Comparison of ENCODE assay signal across 26 cellular contexts in genomic region chr14:31898835-31899528, GRCh38.
DNase-seq lines count a peak whose midpoint lies in the region; ATAC-seq, FAIRE-seq and TF ChIP-seq lines count a peak whose summit lies in the region.
"Had no signal": no experiment of that assay in that cellular context is flagged by ENCODE, and none has a peak within 500 bp of the region (broad histone marks: within the 10 kb centered on the region; RNA-seq: fewer than 3 reads in every experiment).

No MANE protein-coding gene starts in this region.

- no peak for TF ChIP-seq POLR2A in K562 (conservative IDR thresholded peaks at IDR 0.05)
- TF ChIP-seq POLR2A in Peyer's patch (IDR thresholded peaks at IDR 0.05), result no peak

- CTCF ChIA-PET in K562 (lab: Yijun Ruan, JAX; ENCODE audit: low intra/inter-chr PET ratio), result no interaction called here

- ATAC-seq in K562, result no peak
- ATAC-seq in mucosa of descending colon, result peak; percentile 64
- no peak for ATAC-seq in GM21529 (IDR thresholded peaks at IDR 0.05; ENCODE audit: unreplicated experiment)
- ATAC-seq: stimulated activated effector memory CD8-positive, alpha-beta T cell treated with anti-CD3 and anti-CD28 coated beads, Interleukin-12 subunit alpha, Interleukin-12 subunit beta, amount 100 ng/mL, for 72 hours had no signal

- no TSS peak for BruUV-seq in K562 (replicated peaks; lab: Mats Ljungman, UMichigan)

- TF ChIP-seq CTCF in DOHH2 (IDR thresholded peaks at IDR 0.05; ENCODE audit: low read depth, low read length, poor library complexity, severe bottlenecking), result no peak
- no peak for TF ChIP-seq CTCF in K562 (IDR thresholded peaks at IDR 0.05 in 2 of 3, conservative IDR thresholded peaks at IDR 0.05 in 1 of 3; ENCODE audit: insufficient read depth in 2 of 3, low read depth in 1 of 3, low read length in 3 of 3)
- TF ChIP-seq CTCF in mucosa of descending colon (IDR thresholded peaks at IDR 0.05), result no peak
- no peak for TF ChIP-seq CTCF in Peyer's patch (IDR thresholded peaks at IDR 0.05)

- no peak overlapping the region for H2AFZ ChIP-seq in K562 (ENCODE audit: low read depth, low read length)

- no peaks in the 10 kb centered on the region for H3F3A ChIP-seq in DOHH2 (ENCODE audit: control insufficient read depth, insufficient read depth)

- H3K9me3 ChIP-seq in DOHH2 (ENCODE audit: control insufficient read depth, insufficient read depth, low read length), result no peaks in the 10 kb centered on the region
- H3K9me3 ChIP-seq in K562 (replicated peaks; ENCODE audit: control insufficient read depth, insufficient read depth, low read depth, low read length), result no peaks in the 10 kb centered on the region
- H3K9me3 ChIP-seq in mucosa of descending colon, result no peaks in the 10 kb centered on the region
- no peaks in the 10 kb centered on the region for H3K9me3 ChIP-seq in Peyer's patch
- H3K9me3 ChIP-seq: right lobe of liver, SJCRH30, tibial artery had no signal

- no peaks in the 10 kb centered on the region for H3K9me2 ChIP-seq in DOHH2 (replicated peaks; ENCODE audit: control insufficient read depth, low read length)

- H3K36me3 ChIP-seq in DOHH2 (ENCODE audit: control insufficient read depth, low read length) (no peaks in the 10 kb centered on the region), K562 (ENCODE audit: control insufficient read depth, insufficient read depth, low read length) (no peaks in the 10 kb centered on the region), mucosa of descending colon (ENCODE audit: low read depth) (no peaks in the 10 kb centered on the region), Peyer's patch (no peaks in the 10 kb centered on the region)
- H3K36me3 ChIP-seq: right lobe of liver, SJCRH30, tibial artery had no signal

- H3K4me3 ChIP-seq in DOHH2 (ENCODE audit: low read length), result no peak overlapping the region; the same call in 1 of the 2 replicates
- no peak overlapping the region for H3K4me3 ChIP-seq in K562
- H3K4me3 ChIP-seq in mucosa of descending colon, result no peak overlapping the region
- H3K4me3 ChIP-seq in Peyer's patch, result no peak overlapping the region
- H3K4me3 ChIP-seq: right lobe of liver, SJCRH30, tibial artery had no signal

- peak overlapping the region in 2 of 3 donors; percentile 11 to 60 for H3K27ac Mint-ChIP-seq in IgD-negative memory B cell
- H3K27ac Mint-ChIP-seq: brain; H9; stimulated activated effector memory CD8-positive, alpha-beta T cell treated with anti-CD3 and anti-CD28 coated beads, Interleukin-12 subunit alpha, Interleukin-12 subunit beta, amount 100 ng/mL, for 72 hours; T-helper 1 cell treated with Interleukin-12 subunit alpha and Interleukin-12 subunit beta and Interleukin-4 antibody, amounts not matched to agents 30 μg/mL and 1 μg/mL, for 36 hours had no signal

- H3K4me2 ChIP-seq in DOHH2 (ENCODE audit: low read length), result peak overlapping the region; percentile 16; the same call in 1 of the 2 replicates
- no peak overlapping the region for H3K4me2 ChIP-seq in K562 (ENCODE audit: insufficient read depth, low read length)

- H3K4me1 Mint-ChIP-seq in IgD-negative memory B cell, result peaks cover 8 to 19% (median 12%) of the 10 kb centered on the region in 3 donors
- H3K4me1 Mint-ChIP-seq: CD4-positive, CD25-positive, alpha-beta regulatory T cell; stimulated activated effector memory CD8-positive, alpha-beta T cell treated with anti-CD3 and anti-CD28 coated beads, Interleukin-12 subunit alpha, Interleukin-12 subunit beta, amount 100 ng/mL, for 72 hours had no signal

- no peaks in the 10 kb centered on the region for H3K9me3 Mint-ChIP-seq in IgD-negative memory B cell
- H3K9me3 Mint-ChIP-seq: brain; CD4-positive, CD25-positive, alpha-beta regulatory T cell; H9; stimulated activated effector memory CD8-positive, alpha-beta T cell treated with anti-CD3 and anti-CD28 coated beads, Interleukin-12 subunit alpha, Interleukin-12 subunit beta, amount 100 ng/mL, for 72 hours; T-helper 1 cell treated with Interleukin-12 subunit alpha and Interleukin-12 subunit beta and Interleukin-4 antibody, amounts not matched to agents 30 μg/mL and 1 μg/mL, for 36 hours had no signal

- TF ChIP-seq RAD21 in K562 (CRISPR knock-in tag; conservative IDR thresholded peaks at IDR 0.05 in 1 of 2, IDR thresholded peaks at IDR 0.05 in 1 of 2), result no peak

- H3K4me1 ChIP-seq in DOHH2 (ENCODE audit: control insufficient read depth, low read length), result peaks cover 8% of the 10 kb centered on the region
- H3K4me1 ChIP-seq in K562 (replicated peaks in 1 of 2; ENCODE audit: control insufficient read depth in 2 of 2, insufficient read depth in 2 of 2, low read length in 2 of 2), result peaks cover 4 to 36% of the 10 kb centered on the region in 2 experiments; a peak in 4 of 5 replicates
- H3K4me1 ChIP-seq in mucosa of descending colon (ENCODE audit: low read depth), result no peaks in the 10 kb centered on the region
- H3K4me1 ChIP-seq in Peyer's patch, result no peaks in the 10 kb centered on the region
- H3K4me1 ChIP-seq: right lobe of liver, SJCRH30, tibial artery had no signal

- H3K9me1 ChIP-seq in K562 (ENCODE audit: control insufficient read depth, insufficient read depth, low read length), result no peaks in the 10 kb centered on the region

- no peaks in the 10 kb centered on the region for H3K27me3 ChIP-seq in DOHH2 (ENCODE audit: control insufficient read depth, low read length)
- H3K27me3 ChIP-seq in K562 (ENCODE audit: control insufficient read depth in 2 of 2, insufficient read depth in 2 of 2, low read length in 2 of 2), result no peaks in the 10 kb centered on the region
- H3K27me3 ChIP-seq in Peyer's patch, result no peaks in the 10 kb centered on the region
- H3K27me3 ChIP-seq: right lobe of liver, SJCRH30, tibial artery had no signal

- peak overlapping the region in 2 of 4 donors; percentile 44 to 72 for H3K4me3 Mint-ChIP-seq in IgD-negative memory B cell
- H3K4me3 Mint-ChIP-seq: brain; CD4-positive, CD25-positive, alpha-beta regulatory T cell; H9; stimulated activated effector memory CD8-positive, alpha-beta T cell treated with anti-CD3 and anti-CD28 coated beads, Interleukin-12 subunit alpha, Interleukin-12 subunit beta, amount 100 ng/mL, for 72 hours; T-helper 1 cell treated with Interleukin-12 subunit alpha and Interleukin-12 subunit beta and Interleukin-4 antibody, amounts not matched to agents 30 μg/mL and 1 μg/mL, for 36 hours had no signal

- DNase-seq in K562 (ENCODE audit: extremely low read depth in 1 of 4, low spot score in 3 of 4) (no peak), mucosa of descending colon (no peak), NCI-H1694 (lab: John Stamatoyannopoulos, UW) (no peak), Peyer's patch (no peak)
- DNase-seq in stimulated activated naive CD4-positive, alpha-beta T cell treated with Interleukin-2 at 50 U/mL for 16 hours (lab: John Stamatoyannopoulos, UW), result no peak
- DNase-seq: activated CD8-positive, alpha-beta memory T cell treated with anti-CD3 and anti-CD28 coated beads, Interleukin-2, amount 50 U/mL, for 4 hours; activated effector memory CD4-positive, alpha-beta T cell treated with Interleukin-2 at 50 U/mL for 16 hours; CD4-positive, CD25-positive, alpha-beta regulatory T cell; H9; Kasumi-1; mammary epithelial cell; NCI-H1105 treated with DMSO at 0.1 percent for 48 hours; NCI-H2107; NCI-H510A; right lobe of liver; SJCRH30; tibial artery had no signal

- intact Hi-C loops in K562 (cut with micrococcal nuclease), result no loop called here
- intact Hi-C loops in mucosa of descending colon (cut with DNase I, micrococcal nuclease), result no loop called here

- no peaks in the 10 kb centered on the region for H3K36me3 Mint-ChIP-seq in IgD-negative memory B cell
- H3K36me3 Mint-ChIP-seq: brain; CD4-positive, CD25-positive, alpha-beta regulatory T cell; stimulated activated effector memory CD8-positive, alpha-beta T cell treated with anti-CD3 and anti-CD28 coated beads, Interleukin-12 subunit alpha, Interleukin-12 subunit beta, amount 100 ng/mL, for 72 hours had no signal

- H3K9ac ChIP-seq in K562 (ENCODE audit: insufficient read depth in 1 of 2, low read depth in 2 of 2, low read length in 2 of 2), result no peak overlapping the region

- in situ Hi-C loops in K562 (cut with MboI), result no loop called here

- H3K27ac ChIP-seq in DOHH2 (ENCODE audit: low read depth, low read length) (0 out of 2 replicates have a peak overlapping the region, but pooled peaks have one; percentile 8), K562 (ENCODE audit: extremely low read depth, low read depth, low read length) (no peak overlapping the region), Peyer's patch (no peak overlapping the region)
- H3K27ac ChIP-seq: right lobe of liver, SJCRH30, tibial artery had no signal

- no peak for FAIRE-seq in K562 (lab: Jason Lieb, UNC)
- FAIRE-seq: colon, endometrium, HTR-8/SVneo had no signal

- POLR2A ChIA-PET in K562 (lab: Yijun Ruan, JAX), result no interaction called here

- H4K20me1 ChIP-seq in DOHH2 (ENCODE audit: control insufficient read depth, insufficient read depth, low read depth, low read length), result no peaks in the 10 kb centered on the region
- no peaks in the 10 kb centered on the region for H4K20me1 ChIP-seq in K562 (replicated peaks; ENCODE audit: control insufficient read depth, insufficient read depth, low read length)

- TF ChIP-seq EP300 in K562 (IDR thresholded peaks at IDR 0.05; ENCODE audit: low read length), result no peak

- H3K79me2 ChIP-seq in DOHH2 (ENCODE audit: control insufficient read depth, low read length) (no peaks in the 10 kb centered on the region), K562 (ENCODE audit: control insufficient read depth, insufficient read depth, low read length) (no peaks in the 10 kb centered on the region)

- peaks cover 5% of the 10 kb centered on the region for H3K27me3 Mint-ChIP-seq in IgD-negative memory B cell
- H3K27me3 Mint-ChIP-seq: brain had no signal

TF ChIP-seq in K562, 482 proteins besides CTCF, POLR2A, EP300 and RAD21:
- TF ChIP-seq CHD4 (IDR thresholded peaks at IDR 0.05; ENCODE audit: insufficient read depth, insufficient replicate concordance, low read depth, low read length, poor library complexity, severe bottlenecking) (no peak), FOSL1 (tag; conservative IDR thresholded peaks at IDR 0.05) (0 out of 2 replicates have a peak, but pooled peaks have one; percentile 37)
